8 cellular contexts compared by ENCODE assay signal in the genomic region with DNA sequence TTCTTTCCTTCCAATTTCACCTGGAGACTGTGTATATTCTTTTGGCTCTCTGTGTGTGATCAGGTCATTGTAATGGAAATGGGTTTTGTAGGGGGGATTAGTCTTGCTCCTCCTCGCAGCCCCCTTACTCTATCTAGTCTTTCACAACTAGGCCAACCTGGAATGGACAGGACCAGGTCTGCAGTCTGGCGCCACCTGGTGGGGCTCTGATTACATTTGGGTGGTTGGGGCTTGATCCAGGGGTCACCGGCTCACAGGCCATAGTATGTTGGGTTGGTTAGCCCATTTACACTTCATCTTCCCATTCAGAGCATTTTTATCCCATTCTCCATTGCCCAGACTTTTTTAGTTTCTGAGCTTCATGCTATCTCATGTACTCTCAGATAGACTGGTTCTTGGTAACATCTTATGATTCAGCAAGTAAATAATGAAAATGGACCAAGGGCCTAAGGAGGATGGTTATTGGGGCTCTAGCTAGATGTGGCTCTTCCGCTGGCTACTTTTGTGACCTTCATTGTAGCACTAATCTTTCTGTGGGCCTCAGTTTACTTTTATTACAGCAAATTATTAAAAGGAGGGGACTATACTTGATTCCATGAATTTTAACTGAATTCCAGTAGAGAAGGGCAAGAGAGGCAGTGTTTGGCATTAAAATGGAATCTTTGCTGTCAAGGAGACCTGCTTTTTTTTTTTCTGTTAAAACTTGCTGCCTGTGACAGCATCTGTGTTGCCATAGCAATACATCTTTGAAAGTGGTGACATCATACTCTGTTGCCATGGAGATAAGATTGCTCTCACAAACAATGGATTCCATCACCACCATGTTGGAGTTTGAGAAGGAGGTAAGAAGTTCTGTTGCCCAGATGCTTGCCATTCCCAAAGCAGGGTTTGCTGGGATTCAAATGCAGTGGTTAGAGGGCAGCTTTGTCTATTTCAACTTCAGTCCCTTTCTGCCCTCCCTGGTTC.
A peak's percentile ranks its signal among the peaks of the same experiment; 100 is the strongest.
DNase-seq lines count a peak whose midpoint lies in the region; ATAC-seq, FAIRE-seq and TF ChIP-seq lines count a peak whose summit lies in the region.

No MANE protein-coding gene starts in this region.

- RAD21 ChIA-PET in HCT116 (lab: Charles Lee; ENCODE audit: low non-redundant PET in 1 of 2, low total read pairs in 2 of 2, uncharacterized antibody in 2 of 2, unreplicated experiment in 2 of 2), result interaction anchor here (0.9 to 1.3 kb wide), 1 partner anchor 72 kb away, joined by 4 to 5 read pairs; no protein-coding TSS in a partner anchor

- H2AFZ ChIP-seq in HCT116 (ENCODE audit: low read depth, low read length, poor library complexity, severe bottlenecking), result no peak overlapping the region

- POLR2A ChIA-PET in HCT116 (lab: Charles Lee), result no interaction called here

- no peak overlapping the region for H3K27ac ChIP-seq in HCT116 (ENCODE audit: low read depth, low read length)
- H3K27ac ChIP-seq in upper lobe of right lung, result no peak overlapping the region

- H3K9ac ChIP-seq in HCT116 (ENCODE audit: low read length), result no peak overlapping the region

- no peaks in the 10 kb centered on the region for H3K4me1 ChIP-seq in HCT116 (ENCODE audit: control insufficient read depth in 1 of 2, insufficient read depth in 2 of 2, low read length in 2 of 2)
- H3K4me1 ChIP-seq in upper lobe of right lung, result no peaks in the 10 kb centered on the region

- peak; percentile 96 for TF ChIP-seq CTCF in D721Med (IDR thresholded peaks at IDR 0.05; ENCODE audit: insufficient read depth, missing control alignments)
- peak; percentile 67 to 94 (median 85); a peak in 5 of 6 replicates for TF ChIP-seq CTCF in HCT116 (IDR thresholded peaks at IDR 0.05 in 2 of 3, conservative IDR thresholded peaks at IDR 0.05 in 1 of 3; ENCODE audit: borderline replicate concordance in 1 of 3, insufficient read depth in 1 of 3, low read depth in 2 of 3, low read length in 2 of 3)
- peak; percentile 84 for TF ChIP-seq CTCF in fibroblast of mammary gland (conservative IDR thresholded peaks at IDR 0.05; ENCODE audit: control insufficient read depth, insufficient read depth, low read depth, low read length)
- peak; percentile 72 for TF ChIP-seq CTCF in upper lobe of right lung (IDR thresholded peaks at IDR 0.05)

- TF ChIP-seq RAD21 in HCT116 (IDR thresholded peaks at IDR 0.05; ENCODE audit: low read depth), result peak; percentile 60

- ATAC-seq in HCT116, result peak; percentile 95
- peak; percentile 80 for ATAC-seq in upper lobe of right lung
- no peak for ATAC-seq in GM21360 (IDR thresholded peaks at IDR 0.05; ENCODE audit: unreplicated experiment)

- H3K9me2 ChIP-seq in HCT116 (ENCODE audit: insufficient read depth), result no peaks in the 10 kb centered on the region

- no peak for TF ChIP-seq POLR2A in HCT116 (IDR thresholded peaks at IDR 0.05; ENCODE audit: borderline replicate concordance, extremely low read depth, insufficient read depth, insufficient read length)

- intact Hi-C loops in HCT116 (cut with micrococcal nuclease) (loop anchor here (1.0 to 5.0 kb wide), 3 partner anchors 58 to 207 kb away; no protein-coding TSS in a partner anchor), upper lobe of right lung (cut with DNase I) (no loop called here)

- H3K9me3 ChIP-seq in HCT116 (ENCODE audit: control insufficient read depth in 1 of 2, insufficient read depth in 1 of 2, low read depth in 1 of 2, low read length in 2 of 2) (no peaks in the 10 kb centered on the region), upper lobe of right lung (no peaks in the 10 kb centered on the region)

- H4K20me1 ChIP-seq in HCT116 (ENCODE audit: insufficient read depth), result no peaks in the 10 kb centered on the region; the same call in 1 of the 2 replicates

- BruUV-seq in HCT116 (replicated peaks; lab: Mats Ljungman, UMichigan), result no TSS peak

- CTCF ChIA-PET in HCT116 (lab: Charles Lee), result interaction anchor here (0.8 to 2.8 kb wide), 4 partner anchors 24 to 152 kb away, joined by 3 to 18 read pairs (median 4); no protein-coding TSS in a partner anchor

- H3K4me2 ChIP-seq in HCT116 (ENCODE audit: low read length), result no peak overlapping the region

- no peaks in the 10 kb centered on the region for H3K79me2 ChIP-seq in HCT116 (ENCODE audit: insufficient read depth, low read length)

- no peak overlapping the region for H3K4me3 ChIP-seq in HCT116 (replicated peaks in 1 of 2; ENCODE audit: low read depth in 1 of 2, low read length in 2 of 2)
- H3K4me3 ChIP-seq in fibroblast of mammary gland (ENCODE audit: control insufficient read depth, low read depth, low read length), result no peak overlapping the region
- H3K4me3 ChIP-seq in upper lobe of right lung, result no peak overlapping the region

- DNase-seq in D721Med (ENCODE audit: insufficient read length, low spot score) (no peak), HCT116 (ENCODE audit: low read depth, low spot score) (peak; percentile 31), NCI-H510A (lab: John Stamatoyannopoulos, UW) (peak; percentile 23), activated T-cell treated with anti-CD3 and anti-CD28 coated beads for 1 hour (ENCODE audit: low read depth) (peak; percentile 48), fibroblast of mammary gland (ENCODE audit: low read depth) (peak; percentile 59), nucleus accumbens (lab: John Stamatoyannopoulos, UW) (peak in 29 of 56 donors; percentile 7 to 78 (median 30)), upper lobe of right lung (peak; percentile 77)

- FAIRE-seq in D721Med (lab: Jason Lieb, UNC), result no peak

- H3K27me3 ChIP-seq in HCT116 (ENCODE audit: insufficient read depth, low read length) (no peaks in the 10 kb centered on the region), upper lobe of right lung (no peaks in the 10 kb centered on the region)

- H3K36me3 ChIP-seq in HCT116 (ENCODE audit: control insufficient read depth in 1 of 2, insufficient read depth in 2 of 2, low read length in 2 of 2) (no peaks in the 10 kb centered on the region), upper lobe of right lung (peaks cover 93% of the 10 kb centered on the region)

TF ChIP-seq in HCT116, 20 proteins besides CTCF, POLR2A, EP300 and RAD21:
- TF ChIP-seq CEBPB (IDR thresholded peaks at IDR 0.05; ENCODE audit: low read depth) (no peak), SIN3A (IDR thresholded peaks at IDR 0.05; ENCODE audit: low read depth) (no peak), POLR2AphosphoS5 (IDR thresholded peaks at IDR 0.05; ENCODE audit: low read depth, low read length) (no peak), TCF7L2 (IDR thresholded peaks at IDR 0.05; ENCODE audit: borderline replicate concordance, extremely low read depth, insufficient read depth, insufficient read length) (no peak), JUND (IDR thresholded peaks at IDR 0.05) (no peak), EZH2 (IDR thresholded peaks at IDR 0.05) (no peak)
- TF ChIP-seq, protein P1, sequence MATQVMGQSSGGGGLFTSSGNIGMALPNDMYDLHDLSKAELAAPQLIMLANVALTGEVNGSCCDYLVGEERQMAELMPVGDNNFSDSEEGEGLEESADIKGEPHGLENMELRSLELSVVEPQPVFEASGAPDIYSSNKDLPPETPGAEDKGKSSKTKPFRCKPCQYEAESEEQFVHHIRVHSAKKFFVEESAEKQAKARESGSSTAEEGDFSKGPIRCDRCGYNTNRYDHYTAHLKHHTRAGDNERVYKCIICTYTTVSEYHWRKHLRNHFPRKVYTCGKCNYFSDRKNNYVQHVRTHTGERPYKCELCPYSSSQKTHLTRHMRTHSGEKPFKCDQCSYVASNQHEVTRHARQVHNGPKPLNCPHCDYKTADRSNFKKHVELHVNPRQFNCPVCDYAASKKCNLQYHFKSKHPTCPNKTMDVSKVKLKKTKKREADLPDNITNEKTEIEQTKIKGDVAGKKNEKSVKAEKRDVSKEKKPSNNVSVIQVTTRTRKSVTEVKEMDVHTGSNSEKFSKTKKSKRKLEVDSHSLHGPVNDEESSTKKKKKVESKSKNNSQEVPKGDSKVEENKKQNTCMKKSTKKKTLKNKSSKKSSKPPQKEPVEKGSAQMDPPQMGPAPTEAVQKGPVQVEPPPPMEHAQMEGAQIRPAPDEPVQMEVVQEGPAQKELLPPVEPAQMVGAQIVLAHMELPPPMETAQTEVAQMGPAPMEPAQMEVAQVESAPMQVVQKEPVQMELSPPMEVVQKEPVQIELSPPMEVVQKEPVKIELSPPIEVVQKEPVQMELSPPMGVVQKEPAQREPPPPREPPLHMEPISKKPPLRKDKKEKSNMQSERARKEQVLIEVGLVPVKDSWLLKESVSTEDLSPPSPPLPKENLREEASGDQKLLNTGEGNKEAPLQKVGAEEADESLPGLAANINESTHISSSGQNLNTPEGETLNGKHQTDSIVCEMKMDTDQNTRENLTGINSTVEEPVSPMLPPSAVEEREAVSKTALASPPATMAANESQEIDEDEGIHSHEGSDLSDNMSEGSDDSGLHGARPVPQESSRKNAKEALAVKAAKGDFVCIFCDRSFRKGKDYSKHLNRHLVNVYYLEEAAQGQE (IDR thresholded peaks at IDR 0.05; ENCODE audit: low read depth), result no peak
